Comparison of ENCODE assay signal across 23 cellular contexts in the genomic region with DNA sequence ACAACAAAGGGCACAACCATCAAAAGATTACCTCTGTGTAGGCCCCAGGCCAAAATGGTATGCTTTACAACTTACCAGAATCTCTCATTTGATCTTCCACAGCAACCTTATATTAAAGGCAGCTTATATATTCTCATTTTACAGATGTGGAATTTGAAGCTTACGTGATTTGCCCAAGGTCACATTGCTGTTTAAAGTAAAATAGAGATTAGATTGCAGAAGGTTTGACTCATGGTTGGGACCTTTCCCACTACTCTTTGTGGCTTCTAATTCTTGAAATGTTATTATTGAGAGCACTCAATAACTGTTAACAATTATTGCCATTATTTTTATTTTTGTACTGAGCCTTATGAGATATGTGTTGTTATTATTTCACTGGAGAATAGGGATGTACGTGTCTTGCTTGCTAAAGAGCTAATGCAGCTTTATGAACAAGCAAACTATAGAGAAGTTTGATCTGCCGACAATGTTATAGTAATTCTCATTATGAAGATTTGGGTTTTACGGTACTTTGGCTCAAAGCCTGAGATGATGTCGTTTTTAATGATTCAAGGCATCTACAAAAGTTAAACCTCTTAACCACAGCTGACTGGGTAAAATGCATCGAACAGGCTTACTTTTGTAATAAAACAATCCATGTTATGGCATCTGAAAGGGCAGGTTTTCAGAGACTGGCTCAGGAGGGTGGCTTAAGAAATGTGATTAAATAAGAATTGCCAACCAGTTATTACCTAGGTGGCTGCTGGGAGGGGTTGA. TPM values are rescaled to one million over a fixed set of nuclear protein-coding genes. Genes with fewer than 3 reads are reported as not detected.
DNase-seq lines count a peak whose midpoint lies in the region; ATAC-seq, FAIRE-seq and TF ChIP-seq lines count a peak whose summit lies in the region.
"Had no signal": no experiment of that assay in that cellular context is flagged by ENCODE, and none has a peak within 500 bp of the region (broad histone marks: within the 10 kb centered on the region; RNA-seq: fewer than 3 reads in every experiment).

No MANE protein-coding gene starts in this region.

- no peak for DNase-seq in A549 (ENCODE audit: low read depth in 1 of 2, low spot score in 1 of 2)
- DNase-seq in GM23248: peak; percentile 9
- DNase-seq in astrocyte of the cerebellum (ENCODE audit: low read depth): peak; percentile 16
- DNase-seq in fibroblast of the aortic adventitia (ENCODE audit: low read depth): peak; percentile 9
- DNase-seq in adrenal gland: no peak
- no peak for DNase-seq in GDM1 (lab: John Stamatoyannopoulos, UW)
- no peak for DNase-seq in germinal center (ENCODE audit: low spot score)
- DNase-seq: CD4-positive, alpha-beta memory T cell; DMS79; KBM-7; NCI-H1417; NCI-H187; NCI-H2107; NCI-H2227 treated with DMSO at 0.1 percent for 48 hours; NCI-H510A treated with DMSO at 0.1 percent for 48 hours; NCI-H82; OCI-M1; Right ventricle myocardium superior had no signal

- H3K9me3 ChIP-seq in A549: no peaks in the 10 kb centered on the region
- H3K9me3 ChIP-seq in GM23248 (ENCODE audit: low read depth): no peaks in the 10 kb centered on the region
- no peaks in the 10 kb centered on the region for H3K9me3 ChIP-seq in adrenal gland (replicated peaks in 1 of 3)
- H3K9me3 ChIP-seq: HAP-1 had no signal

- ATAC-seq in A549: no peak
- ATAC-seq in HG03196 (IDR thresholded peaks at IDR 0.05; ENCODE audit: unreplicated experiment): no peak

- H3K79me2 ChIP-seq in GM23248 (ENCODE audit: insufficient read depth): no peaks in the 10 kb centered on the region

- TF ChIP-seq POLR2A in A549 (IDR thresholded peaks at IDR 0.05; ENCODE audit: low read length): no peak
- TF ChIP-seq POLR2A in adrenal gland (IDR thresholded peaks at IDR 0.05): no peak

- H3K27me3 ChIP-seq in GM23248 (replicated peaks; ENCODE audit: insufficient read depth) (no peaks in the 10 kb centered on the region), adrenal gland (no peaks in the 10 kb centered on the region)
- H3K27me3 ChIP-seq: BLaER1 had no signal

- H3K9me2 ChIP-seq in GM23248 (ENCODE audit: insufficient read depth): no peaks in the 10 kb centered on the region

- TF ChIP-seq EP300 in A549 (IDR thresholded peaks at IDR 0.05): no peak

- H4K20me1 ChIP-seq in GM23248 (ENCODE audit: insufficient read depth): no peaks in the 10 kb centered on the region
- H4K20me1 ChIP-seq: BLaER1 had no signal

- H3K9ac ChIP-seq in GM23248: no peak overlapping the region
- H3K9ac ChIP-seq: BLaER1 had no signal

- 80% methylated on average over 6 of the region's 6 CpGs for WGBS in A549 (ENCODE audit: missing lambda C conversion rate)
- 51 to 55% methylated on average over 6 of the region's 6 CpGs for WGBS in GM23248 (ENCODE audit: low coverage in 1 of 2, low lambda C conversion rate in 2 of 2, missing lambda C conversion rate in 2 of 2), 2 experiments
- 67 to 80% (median 75%) methylated on average over 6 of the region's 6 CpGs for WGBS in adrenal gland, 4 donors

- TF ChIP-seq CTCF in A549 (IDR thresholded peaks at IDR 0.05): no peak
- no peak for TF ChIP-seq CTCF in astrocyte of the cerebellum (IDR thresholded peaks at IDR 0.05; ENCODE audit: low read depth, low read length, missing control alignments)
- no peak for TF ChIP-seq CTCF in fibroblast of the aortic adventitia (IDR thresholded peaks at IDR 0.05; ENCODE audit: insufficient read depth, low read length)
- no peak for TF ChIP-seq CTCF in adrenal gland (IDR thresholded peaks at IDR 0.05)

- H3K36me3 ChIP-seq in GM23248 (ENCODE audit: low read depth) (no peaks in the 10 kb centered on the region), adrenal gland (replicated peaks in 1 of 2) (no peaks in the 10 kb centered on the region)
- H3K36me3 ChIP-seq: BLaER1, HAP-1 had no signal

- H3K4me3 ChIP-seq in A549 (no peak overlapping the region), GM23248 (no peak overlapping the region), astrocyte of the cerebellum (ENCODE audit: low read depth, low read length) (no peak overlapping the region), fibroblast of the aortic adventitia (ENCODE audit: low read depth, low read length) (no peak overlapping the region), adrenal gland (no peak overlapping the region)
- H3K4me3 ChIP-seq: BLaER1, HAP-1, SK-N-MC had no signal

- no peak overlapping the region for H3K27ac ChIP-seq in A549
- no peak overlapping the region for H3K27ac ChIP-seq in GM23248
- H3K27ac ChIP-seq in adrenal gland: no peak overlapping the region
- H3K27ac ChIP-seq: BLaER1, SK-N-MC had no signal

- in situ Hi-C loops in GM23248 (cut with MboI) (no loop called here), astrocyte of the cerebellum (cut with HindIII; ENCODE audit: low sequenced_read_pairs) (no loop called here)

- no peaks in the 10 kb centered on the region for H3F3A ChIP-seq in GM23248 (ENCODE audit: insufficient read depth)

- CTCF ChIA-PET in A549 (lab: Yijun Ruan, JAX): interaction anchor here (0.6 to 0.7 kb wide), 3 partner anchors 9 to 40 kb away, joined by 3 to 4 read pairs (median 3); no protein-coding TSS in a partner anchor

- POLR2A ChIA-PET in A549 (lab: Yijun Ruan, JAX): no interaction called here

- H3K4me2 ChIP-seq in A549 (no peak overlapping the region), GM23248 (ENCODE audit: unreplicated experiment) (no peak overlapping the region)
- H3K4me2 ChIP-seq: BLaER1 had no signal

- H3K4me1 ChIP-seq in A549: no peaks in the 10 kb centered on the region
- 0 out of 2 replicates have a peak, but pooled peaks cover 6% of the 10 kb centered on the region for H3K4me1 ChIP-seq in GM23248 (ENCODE audit: insufficient read depth)
- no peaks in the 10 kb centered on the region for H3K4me1 ChIP-seq in adrenal gland (replicated peaks in 1 of 2)
- H3K4me1 ChIP-seq: BLaER1, HAP-1 had no signal

- TF ChIP-seq RAD21 in A549 (conservative IDR thresholded peaks at IDR 0.05 in 1 of 2, IDR thresholded peaks at IDR 0.05 in 1 of 2): no peak

- FAIRE-seq in A549 (lab: Jason Lieb, UNC): peak; percentile 18
- FAIRE-seq: A204.1 had no signal

- intact Hi-C loops in adrenal gland (cut with DNase I): no loop called here

- H2AFZ ChIP-seq in GM23248: no peak overlapping the region

TF ChIP-seq in A549, 52 proteins besides CTCF, POLR2A, EP300 and RAD21 (continues in another document):
- TF ChIP-seq FOXS1 (CRISPR knock-in tag; IDR thresholded peaks at IDR 0.05) (no peak), CEBPB (IDR thresholded peaks at IDR 0.05) (no peak), KDM5A (IDR thresholded peaks at IDR 0.05) (no peak), ZNF302 (CRISPR knock-in tag; IDR thresholded peaks at IDR 0.05) (no peak), TFCP2L1 (CRISPR knock-in tag; IDR thresholded peaks at IDR 0.05) (no peak), RARB (CRISPR knock-in tag; IDR thresholded peaks at IDR 0.05) (no peak), BHLHE40 (IDR thresholded peaks at IDR 0.05; ENCODE audit: low read depth, low read length) (no peak), HOXB13 (CRISPR knock-in tag; IDR thresholded peaks at IDR 0.05; ENCODE audit: low read depth) (no peak), NPAS2 (CRISPR knock-in tag; IDR thresholded peaks at IDR 0.05; ENCODE audit: borderline replicate concordance) (no peak), SMC3 (IDR thresholded peaks at IDR 0.05) (no peak), ZSCAN20 (CRISPR knock-in tag; IDR thresholded peaks at IDR 0.05) (no peak)
- TF ChIP-seq, protein P1, sequence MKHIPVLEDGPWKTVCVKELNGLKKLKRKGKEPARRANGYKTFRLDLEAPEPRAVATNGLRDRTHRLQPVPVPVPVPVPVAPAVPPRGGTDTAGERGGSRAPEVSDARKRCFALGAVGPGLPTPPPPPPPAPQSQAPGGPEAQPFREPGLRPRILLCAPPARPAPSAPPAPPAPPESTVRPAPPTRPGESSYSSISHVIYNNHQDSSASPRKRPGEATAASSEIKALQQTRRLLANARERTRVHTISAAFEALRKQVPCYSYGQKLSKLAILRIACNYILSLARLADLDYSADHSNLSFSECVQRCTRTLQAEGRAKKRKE (CRISPR knock-in tag; IDR thresholded peaks at IDR 0.05; ENCODE audit: low read depth): no peak
- TF ChIP-seq, protein P2, sequence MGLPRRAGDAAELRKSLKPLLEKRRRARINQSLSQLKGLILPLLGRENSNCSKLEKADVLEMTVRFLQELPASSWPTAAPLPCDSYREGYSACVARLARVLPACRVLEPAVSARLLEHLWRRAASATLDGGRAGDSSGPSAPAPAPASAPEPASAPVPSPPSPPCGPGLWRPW (IDR thresholded peaks at IDR 0.05): no peak
- TF ChIP-seq, protein P3, sequence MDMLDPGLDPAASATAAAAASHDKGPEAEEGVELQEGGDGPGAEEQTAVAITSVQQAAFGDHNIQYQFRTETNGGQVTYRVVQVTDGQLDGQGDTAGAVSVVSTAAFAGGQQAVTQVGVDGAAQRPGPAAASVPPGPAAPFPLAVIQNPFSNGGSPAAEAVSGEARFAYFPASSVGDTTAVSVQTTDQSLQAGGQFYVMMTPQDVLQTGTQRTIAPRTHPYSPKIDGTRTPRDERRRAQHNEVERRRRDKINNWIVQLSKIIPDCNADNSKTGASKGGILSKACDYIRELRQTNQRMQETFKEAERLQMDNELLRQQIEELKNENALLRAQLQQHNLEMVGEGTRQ (IDR thresholded peaks at IDR 0.05): no peak
- TF ChIP-seq, protein P4, sequence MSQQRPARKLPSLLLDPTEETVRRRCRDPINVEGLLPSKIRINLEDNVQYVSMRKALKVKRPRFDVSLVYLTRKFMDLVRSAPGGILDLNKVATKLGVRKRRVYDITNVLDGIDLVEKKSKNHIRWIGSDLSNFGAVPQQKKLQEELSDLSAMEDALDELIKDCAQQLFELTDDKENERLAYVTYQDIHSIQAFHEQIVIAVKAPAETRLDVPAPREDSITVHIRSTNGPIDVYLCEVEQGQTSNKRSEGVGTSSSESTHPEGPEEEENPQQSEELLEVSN (IDR thresholded peaks at IDR 0.05; ENCODE audit: borderline replicate concordance, low read depth): no peak

RNA-seq across cellular contexts. Expression of a gene that starts 43.3 kb away (rescaled TPM):
- 45.0 and 58.3 TPM in 2 replicates for polyA plus RNA-seq in A549 (2011; rRNA removed)
- polyA plus RNA-seq in A549 (2012; cell fraction: cytosol; rRNA removed): 14.2 and 15.8 TPM in 2 replicates
- 7.4 and 9.0 TPM in 2 replicates for polyA plus RNA-seq in A549 (2012; cell fraction: nucleus; rRNA removed)
- polyA plus RNA-seq in A549 (2017; fragmentation: RNase III; extraction: RNeasy Plus Mini Kit Qiagen cat#74134 plus additional on column Dnase treatment): 48.5 to 51.9 TPM (median 51.4 TPM) in 3 replicates
- polyA minus RNA-seq in A549 (2011; rRNA and poly(A)+ RNA removed): 36.6 and 38.1 TPM in 2 replicates
- 36.7 and 39.4 TPM in 2 replicates for total RNA-seq in GM23248 (2014; rRNA removed; shearing (Covaris generic))
- polyA plus RNA-seq in GM23248 (2016; fragmentation: Nextera tagmentation; extraction: Ambion mirVana): 45.8 and 50.8 TPM in 2 replicates
- 28.9 and 43.7 TPM in 2 replicates for total RNA-seq in fibroblast of the aortic adventitia (ENCODE audit: low replicate concordance)
- total RNA-seq in adrenal gland: 10 to 100 TPM; 16.0 to 92.5 (median 42.2) TPM
- polyA plus RNA-seq in adrenal gland: 10 to 100 TPM; 11.6 to 98.3 (median 11.8) TPM

Comparison
In these comparisons a context has a peak if more than half of its experiments do, and no peak if none do; other contexts are left out.
1. DNase-seq: peak in GM23248 (single experiment), astrocyte of the cerebellum (single experiment) and fibroblast of the aortic adventitia (single experiment); none in A549 (0 of 2), adrenal gland (0 of 7), GDM1 (single experiment) and germinal center (single experiment).